ENCODE assay signal across 1 cellular context in genomic region chr20:8642247-8642646, GRCh38.
TF ChIP-seq lines count a peak whose summit lies in the region.

No MANE protein-coding gene starts in this region.

TF ChIP-seq in IMR-90, 13 proteins besides CTCF, POLR2A, EP300 and RAD21:
- no peak for TF ChIP-seq MAZ (IDR thresholded peaks at IDR 0.05; ENCODE audit: borderline replicate concordance, low read depth, low read length)
- TF ChIP-seq CEBPB (IDR thresholded peaks at IDR 0.05; ENCODE audit: low read depth, low read length): no peak
- TF ChIP-seq ELK1 (IDR thresholded peaks at IDR 0.05; ENCODE audit: borderline replicate concordance, low read depth, low read length): no peak
- no peak for TF ChIP-seq CHD1 (IDR thresholded peaks at IDR 0.05; ENCODE audit: low read depth, low read length)
- no peak for TF ChIP-seq FOS (IDR thresholded peaks at IDR 0.05; ENCODE audit: low read depth, low read length)
